21 cellular contexts compared by ENCODE assay signal in genomic region chr1:244852694-244853093, GRCh38. TPM values are rescaled to one million over a fixed set of nuclear protein-coding genes. Genes with fewer than 3 reads are reported as not detected.
DNase-seq lines count a peak whose midpoint lies in the region; ATAC-seq and TF ChIP-seq lines count a peak whose summit lies in the region.
"Had no signal": no experiment of that assay in that cellular context is flagged by ENCODE, and none has a peak within 500 bp of the region (broad histone marks: within the 10 kb centered on the region; RNA-seq: fewer than 3 reads in every experiment).

No MANE protein-coding gene starts in this region.

- H3K4me3 Mint-ChIP-seq in activated T-cell treated with anti-CD3 and anti-CD28 coated beads, Interleukin-2, amount 50 U/mL, for 72 hours: peak overlapping the region in 1 of 2 donors; percentile 50
- no peak overlapping the region for H3K4me3 Mint-ChIP-seq in activated T-cell treated with anti-CD3 and anti-CD28 coated beads, Interleukin-2, amount 50 U/mL, for 4 hours
- no peak overlapping the region for H3K4me3 Mint-ChIP-seq in T-helper 2 cell treated with Interferon-gamma antibody and Interleukin-4, amounts not matched to agents 5 μg/mL and 100 μg/mL, for 36 hours
- H3K4me3 Mint-ChIP-seq: activated B cell treated with CpG ODN at 0.5 μM for 24 hours had no signal

- no peak overlapping the region for H3K27ac ChIP-seq in Karpas-422 (ENCODE audit: low read length)
- peak overlapping the region in 3 of 5 donors; percentile 46 to 76 (median 71) for H3K27ac ChIP-seq in adrenal gland
- H3K27ac ChIP-seq in psoas muscle: peak overlapping the region; percentile 3
- H3K27ac ChIP-seq: parathyroid adenoma, suprapubic skin, vagina had no signal

- peaks cover 82% of the 10 kb centered on the region for H3K4me1 Mint-ChIP-seq in activated T-cell treated with anti-CD3 and anti-CD28 coated beads, Interleukin-2, amount 50 U/mL, for 72 hours (ENCODE audit: low read depth)
- H3K4me1 Mint-ChIP-seq in activated T-cell treated with anti-CD3 and anti-CD28 coated beads, Interleukin-2, amount 50 U/mL, for 4 hours (ENCODE audit: low read depth): peaks cover 84% of the 10 kb centered on the region
- H3K4me1 Mint-ChIP-seq in T-helper 2 cell treated with Interferon-gamma antibody and Interleukin-4, amounts not matched to agents 5 μg/mL and 100 μg/mL, for 36 hours (ENCODE audit: low read depth): peaks cover 63% of the 10 kb centered on the region

- no peaks in the 10 kb centered on the region for H3K27me3 ChIP-seq in Karpas-422 (ENCODE audit: low read length)
- H3K27me3 ChIP-seq in adrenal gland: no peaks in the 10 kb centered on the region
- H3K27me3 ChIP-seq in psoas muscle (ENCODE audit: insufficient read depth in 3 of 3, low read length in 2 of 3): no peaks in the 10 kb centered on the region
- H3K27me3 ChIP-seq: sigmoid colon, suprapubic skin, vagina had no signal

- intact Hi-C loops in adrenal gland (cut with DNase I): no loop called here
- intact Hi-C loops in psoas muscle (cut with DNase I): no loop called here

- H3K79me2 ChIP-seq in Karpas-422 (ENCODE audit: low read length): peaks cover 72% of the 10 kb centered on the region

- no peak overlapping the region for H3K9ac ChIP-seq in Karpas-422 (ENCODE audit: low read length)
- H3K9ac ChIP-seq: parathyroid adenoma had no signal

- TF ChIP-seq POLR2A in adrenal gland (IDR thresholded peaks at IDR 0.05): no peak

- ATAC-seq in activated T-cell treated with anti-CD3 and anti-CD28 coated beads, Interleukin-2, amount 50 U/mL, for 72 hours (replicated peaks in 1 of 2): no peak
- ATAC-seq in activated T-cell treated with anti-CD3 and anti-CD28 coated beads, Interleukin-2, amount 50 U/mL, for 4 hours: no peak
- ATAC-seq in psoas muscle: no peak
- ATAC-seq in GM18873 (IDR thresholded peaks at IDR 0.05; ENCODE audit: low FRiP score, unreplicated experiment): no peak

- peak overlapping the region; percentile 98 for H3K27ac Mint-ChIP-seq in activated T-cell treated with anti-CD3 and anti-CD28 coated beads, Interleukin-2, amount 50 U/mL, for 72 hours
- no peak overlapping the region for H3K27ac Mint-ChIP-seq in T-helper 2 cell treated with Interferon-gamma antibody and Interleukin-4, amounts not matched to agents 5 μg/mL and 100 μg/mL, for 36 hours
- H3K27ac Mint-ChIP-seq: activated B cell treated with CpG ODN at 0.5 μM for 24 hours had no signal

- H3K4me1 ChIP-seq in Karpas-422 (ENCODE audit: low read length): no peaks in the 10 kb centered on the region
- H3K4me1 ChIP-seq in adrenal gland (replicated peaks in 1 of 2): peaks cover 9 to 78% of the 10 kb centered on the region in 2 donors
- peaks cover 40% of the 10 kb centered on the region for H3K4me1 ChIP-seq in psoas muscle

- H3K9me3 ChIP-seq in Karpas-422 (ENCODE audit: low read length) (no peaks in the 10 kb centered on the region), adrenal gland (replicated peaks in 1 of 3) (no peaks in the 10 kb centered on the region), psoas muscle (no peaks in the 10 kb centered on the region)
- H3K9me3 ChIP-seq: sigmoid colon, suprapubic skin, vagina had no signal

- H3K4me3 ChIP-seq in Karpas-422 (ENCODE audit: low read length) (no peak overlapping the region), adrenal gland (no peak overlapping the region), psoas muscle (no peak overlapping the region)
- H3K4me3 ChIP-seq: sigmoid colon, suprapubic skin, vagina had no signal

- WGBS in adrenal gland, 4 donors: 92 to 100% (median 96%) methylated on average over 1 of the region's 1 CpG
- 93 to 95% (median 94%) methylated on average over 1 of the region's 1 CpG for WGBS in psoas muscle, 3 donors

- TF ChIP-seq CTCF in adrenal gland (IDR thresholded peaks at IDR 0.05) (no peak), psoas muscle (IDR thresholded peaks at IDR 0.05) (no peak)

- no peaks in the 10 kb centered on the region for H3K9me3 Mint-ChIP-seq in activated T-cell treated with anti-CD3 and anti-CD28 coated beads, Interleukin-2, amount 50 U/mL, for 72 hours
- no peaks in the 10 kb centered on the region for H3K9me3 Mint-ChIP-seq in activated T-cell treated with anti-CD3 and anti-CD28 coated beads, Interleukin-2, amount 50 U/mL, for 4 hours
- H3K9me3 Mint-ChIP-seq in T-helper 2 cell treated with Interferon-gamma antibody and Interleukin-4, amounts not matched to agents 5 μg/mL and 100 μg/mL, for 36 hours: no peaks in the 10 kb centered on the region
- H3K9me3 Mint-ChIP-seq: activated B cell treated with CpG ODN at 0.5 μM for 24 hours, naive B cell had no signal

- no peaks in the 10 kb centered on the region for H3K27me3 Mint-ChIP-seq in activated T-cell treated with anti-CD3 and anti-CD28 coated beads, Interleukin-2, amount 50 U/mL, for 72 hours (ENCODE audit: low read depth)
- H3K27me3 Mint-ChIP-seq in activated T-cell treated with anti-CD3 and anti-CD28 coated beads, Interleukin-2, amount 50 U/mL, for 4 hours (ENCODE audit: low read depth): no peaks in the 10 kb centered on the region
- no peaks in the 10 kb centered on the region for H3K27me3 Mint-ChIP-seq in T-helper 2 cell treated with Interferon-gamma antibody and Interleukin-4, amounts not matched to agents 5 μg/mL and 100 μg/mL, for 36 hours (ENCODE audit: low read depth)
- H3K27me3 Mint-ChIP-seq: activated B cell treated with CpG ODN at 0.5 μM for 24 hours, naive B cell had no signal

- peaks cover 9% of the 10 kb centered on the region; the same call in 1 of the 2 replicates for H4K20me1 ChIP-seq in Karpas-422 (ENCODE audit: insufficient read depth, low read depth, low read length)

- no peak for DNase-seq in activated T-cell treated with anti-CD3 and anti-CD28 coated beads, Interleukin-2, amount 50 U/mL, for 72 hours
- no peak for DNase-seq in activated T-cell treated with anti-CD3 and anti-CD28 coated beads, Interleukin-2, amount 50 U/mL, for 4 hours
- DNase-seq in Karpas-422 (peak; percentile 41), adrenal gland (no peak), psoas muscle (no peak), NCI-H1105 treated with DMSO at 0.1 percent for 48 hours (lab: John Stamatoyannopoulos, UW) (no peak)
- no peak for DNase-seq in T-helper 2 cell treated with Interferon-gamma antibody and Interleukin-4, amounts not matched to agents 5 μg/mL and 100 μg/mL, for 36 hours (ENCODE audit: low spot score)
- DNase-seq: activated B cell treated with CpG ODN at 0.5 μM for 24 hours; activated CD4-positive, alpha-beta T cell treated with anti-CD3 and anti-CD28 coated beads, Interleukin-2, amount 50 U/mL, for 48 hours; C1 segment of cervical spinal cord; effector CD4-positive, alpha-beta T cell; kidney glomerular epithelial cell; naive B cell; NCI-H1092; NCI-H2081; NCI-H446 treated with DMSO at 0.1 percent for 48 hours; sigmoid colon had no signal

- H2AFZ ChIP-seq in Karpas-422 (ENCODE audit: low read length): no peak overlapping the region
- H2AFZ ChIP-seq: parathyroid adenoma had no signal

- peaks cover 17 to 77% of the 10 kb centered on the region in 2 donors for H3K36me3 Mint-ChIP-seq in activated T-cell treated with anti-CD3 and anti-CD28 coated beads, Interleukin-2, amount 50 U/mL, for 72 hours (ENCODE audit: insufficient read depth in 2 of 2)
- H3K36me3 Mint-ChIP-seq in activated T-cell treated with anti-CD3 and anti-CD28 coated beads, Interleukin-2, amount 50 U/mL, for 4 hours (ENCODE audit: insufficient read depth): peaks cover 82% of the 10 kb centered on the region
- peaks cover 88% of the 10 kb centered on the region for H3K36me3 Mint-ChIP-seq in T-helper 2 cell treated with Interferon-gamma antibody and Interleukin-4, amounts not matched to agents 5 μg/mL and 100 μg/mL, for 36 hours (ENCODE audit: low read depth)

- H3K4me2 ChIP-seq in Karpas-422 (ENCODE audit: low read depth, low read length, poor library complexity, severe bottlenecking): no peak overlapping the region

- peaks cover 97% of the 10 kb centered on the region for H3K36me3 ChIP-seq in Karpas-422 (ENCODE audit: insufficient read depth, low read length)
- peaks cover 0 to 65% of the 10 kb centered on the region in 2 donors for H3K36me3 ChIP-seq in adrenal gland (replicated peaks in 1 of 2)
- peaks cover 12 to 100% of the 10 kb centered on the region in 2 donors for H3K36me3 ChIP-seq in psoas muscle (ENCODE audit: insufficient read depth in 1 of 2, low read depth in 1 of 2)

- H3K9me2 ChIP-seq in Karpas-422 (replicated peaks; ENCODE audit: insufficient read depth, low read length): no peaks in the 10 kb centered on the region

RNA-seq across cellular contexts. Expression of gene HNRNPU, which starts 11.6 kb away (rescaled TPM):
- total RNA-seq in activated T-cell treated with anti-CD3 and anti-CD28 coated beads, Interleukin-2, amount 50 U/mL, for 72 hours: 100 to 1,000 TPM; 310 to 319 TPM
- total RNA-seq in activated T-cell treated with anti-CD3 and anti-CD28 coated beads, Interleukin-2, amount 50 U/mL, for 4 hours: 100 to 1,000 TPM; 606 to 649 (median 640) TPM
- 224 and 343 TPM in 2 replicates for total RNA-seq in Karpas-422 (2014; rRNA removed; shearing (Covaris generic); ENCODE audit: low replicate concordance)
- total RNA-seq in adrenal gland (100 to 1,000 TPM; 192 to 326 (median 278) TPM), psoas muscle (100 to 1,000 TPM; 163 to 262 (median 202) TPM)
- polyA plus RNA-seq in adrenal gland (100 to 1,000 TPM; 141 to 397 (median 145) TPM), psoas muscle (100 to 1,000 TPM; 110 to 186 (median 139) TPM)

RNA-seq across cellular contexts. Expression of gene COX20, which starts 17.2 kb away (rescaled TPM):
- total RNA-seq in activated T-cell treated with anti-CD3 and anti-CD28 coated beads, Interleukin-2, amount 50 U/mL, for 72 hours: 10 to 100 TPM in 1 of 2 donors, 1 to 10 TPM in 1; 9.8 to 12.1 TPM
- 10 to 100 TPM; 50.7 to 54.1 (median 53.7) TPM for total RNA-seq in activated T-cell treated with anti-CD3 and anti-CD28 coated beads, Interleukin-2, amount 50 U/mL, for 4 hours
- total RNA-seq in Karpas-422 (2014; rRNA removed; shearing (Covaris generic); ENCODE audit: low replicate concordance): 24.1 and 52.4 TPM in 2 replicates
- total RNA-seq in adrenal gland (10 to 100 TPM; 32.2 to 78.1 (median 42.5) TPM), psoas muscle (10 to 100 TPM; 22.6 to 35.8 (median 33.4) TPM)
- polyA plus RNA-seq in adrenal gland (100 to 1,000 TPM; 120 to 265 (median 123) TPM), psoas muscle (10 to 100 TPM; 53.3 to 76.8 (median 53.5) TPM)
